ENCODE assay signal across 17 cellular contexts in the genomic region with DNA sequence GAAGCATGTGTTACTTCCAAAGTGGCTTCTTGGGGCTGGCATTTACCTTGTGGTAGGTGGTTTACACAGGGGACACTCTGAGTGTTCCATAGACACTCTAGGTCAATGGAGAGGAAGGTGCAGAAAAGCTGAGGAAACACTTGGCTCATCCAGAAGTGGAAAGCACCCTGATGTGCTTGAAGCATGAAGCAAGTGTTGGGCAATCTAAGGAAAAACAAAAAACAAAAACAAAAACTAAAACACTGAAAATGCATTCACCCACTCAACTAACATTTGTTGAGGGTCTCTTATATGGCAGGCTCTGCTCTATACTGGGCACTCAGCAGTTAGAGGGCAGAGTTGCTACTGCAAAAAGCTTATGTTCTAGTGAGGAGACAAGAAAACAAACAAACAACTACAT. TPM values are rescaled to one million over a fixed set of nuclear protein-coding genes. Genes with fewer than 3 reads are reported as not detected.
A peak's percentile ranks its signal among the peaks of the same experiment; 100 is the strongest.
DNase-seq lines count a peak whose midpoint lies in the region; ATAC-seq, FAIRE-seq and TF ChIP-seq lines count a peak whose summit lies in the region.
"Had no signal": no experiment of that assay in that cellular context is flagged by ENCODE, and none has a peak within 500 bp of the region (broad histone marks: within the 10 kb centered on the region; RNA-seq: fewer than 3 reads in every experiment).

No MANE protein-coding gene starts in this region.

- H3F3A ChIP-seq in MM.1S (ENCODE audit: insufficient read depth, low read length), result peaks cover 12% of the 10 kb centered on the region; the same call in 1 of the 2 replicates

- peaks cover 77% of the 10 kb centered on the region for H3K4me1 ChIP-seq in OCI-LY7 (ENCODE audit: insufficient read depth, low read length, poor library complexity, severe bottlenecking)
- H3K4me1 ChIP-seq in K562 (replicated peaks in 1 of 2; ENCODE audit: control insufficient read depth in 2 of 2, insufficient read depth in 2 of 2, low read length in 2 of 2), result peaks cover 0 to 16% of the 10 kb centered on the region in 2 experiments; a peak in 3 of 5 replicates
- H3K4me1 ChIP-seq in MM.1S (ENCODE audit: low read length), result peaks cover 27% of the 10 kb centered on the region

- no peak for FAIRE-seq in K562 (lab: Jason Lieb, UNC)
- FAIRE-seq: urothelium cell line had no signal

- no peaks in the 10 kb centered on the region for H3K9me2 ChIP-seq in OCI-LY7 (ENCODE audit: insufficient read depth, low read length)
- no peaks in the 10 kb centered on the region for H3K9me2 ChIP-seq in MM.1S (replicated peaks; ENCODE audit: insufficient read depth, low read length)

- H3K4me2 ChIP-seq in OCI-LY7 (ENCODE audit: low read length) (no peak overlapping the region), K562 (ENCODE audit: insufficient read depth, low read length) (no peak overlapping the region), MM.1S (ENCODE audit: low read depth, low read length) (no peak overlapping the region)

- H4K20me1 ChIP-seq in OCI-LY7 (ENCODE audit: insufficient read depth, low read length), result no peaks in the 10 kb centered on the region
- H4K20me1 ChIP-seq in K562 (replicated peaks; ENCODE audit: control insufficient read depth, insufficient read depth, low read length), result no peaks in the 10 kb centered on the region
- H4K20me1 ChIP-seq in MM.1S (ENCODE audit: insufficient read depth, low read length), result no peaks in the 10 kb centered on the region

- H3K9me3 ChIP-seq in OCI-LY7 (ENCODE audit: low read length) (no peaks in the 10 kb centered on the region), K562 (replicated peaks; ENCODE audit: control insufficient read depth, insufficient read depth, low read depth, low read length) (no peaks in the 10 kb centered on the region), MM.1S (replicated peaks; ENCODE audit: insufficient read depth, low read length) (no peaks in the 10 kb centered on the region)
- H3K9me3 ChIP-seq: mucosa of descending colon, right lobe of liver had no signal

- BruUV-seq in OCI-LY7 (replicated peaks; lab: Mats Ljungman, UMichigan) (no TSS peak), K562 (replicated peaks; lab: Mats Ljungman, UMichigan) (no TSS peak)

- H3K27me3 Mint-ChIP-seq in activated naive CD4-positive, alpha-beta T cell treated with anti-CD3 and anti-CD28 coated beads, Interleukin-2, amount 50 U/mL, for 24 hours, result no peaks in the 10 kb centered on the region
- no peaks in the 10 kb centered on the region for H3K27me3 Mint-ChIP-seq in stimulated activated naive CD8-positive, alpha-beta T cell treated with anti-CD3 and anti-CD28 coated beads, Interleukin-15, amount 100 ng/mL, for 72 hours

- in situ Hi-C loops in K562 (cut with MboI), result no loop called here

- H3K4me1 Mint-ChIP-seq in activated naive CD4-positive, alpha-beta T cell treated with anti-CD3 and anti-CD28 coated beads, Interleukin-2, amount 50 U/mL, for 24 hours, result peaks cover 74% of the 10 kb centered on the region
- peaks cover 72% of the 10 kb centered on the region for H3K4me1 Mint-ChIP-seq in stimulated activated naive CD8-positive, alpha-beta T cell treated with anti-CD3 and anti-CD28 coated beads, Interleukin-15, amount 100 ng/mL, for 72 hours

- no peaks in the 10 kb centered on the region for H3K36me3 Mint-ChIP-seq in activated naive CD4-positive, alpha-beta T cell treated with anti-CD3 and anti-CD28 coated beads, Interleukin-2, amount 50 U/mL, for 24 hours

- ATAC-seq in K562, result no peak
- ATAC-seq in stimulated activated naive CD8-positive, alpha-beta T cell treated with anti-CD3 and anti-CD28 coated beads, Interleukin-15, amount 100 ng/mL, for 72 hours, result no peak
- no peak for ATAC-seq in GM19455 (IDR thresholded peaks at IDR 0.05; ENCODE audit: unreplicated experiment)
- ATAC-seq: esophagus mucosa, left lobe of liver, mucosa of descending colon, right lobe of liver had no signal

- H3K27ac ChIP-seq in OCI-LY7 (ENCODE audit: low read depth, low read length, poor library complexity, severe bottlenecking), result no peak overlapping the region
- H3K27ac ChIP-seq in K562 (ENCODE audit: extremely low read depth, low read depth, low read length), result no peak overlapping the region
- H3K27ac ChIP-seq in MM.1S (ENCODE audit: low read length), result no peak overlapping the region
- H3K27ac ChIP-seq: right lobe of liver had no signal

- no peaks in the 10 kb centered on the region for H3K9me3 Mint-ChIP-seq in activated naive CD4-positive, alpha-beta T cell treated with anti-CD3 and anti-CD28 coated beads, Interleukin-2, amount 50 U/mL, for 24 hours
- H3K9me3 Mint-ChIP-seq in stimulated activated naive CD8-positive, alpha-beta T cell treated with anti-CD3 and anti-CD28 coated beads, Interleukin-15, amount 100 ng/mL, for 72 hours, result no peaks in the 10 kb centered on the region

- CTCF ChIA-PET in OCI-LY7 (lab: Charles Lee; ENCODE audit: unreplicated experiment), result interaction anchor here (1.0 to 2.0 kb wide), 2 partner anchors 12 to 23 kb away, joined by 3 to 5 read pairs; no protein-coding TSS in a partner anchor
- CTCF ChIA-PET in K562 (lab: Yijun Ruan, JAX; ENCODE audit: low intra/inter-chr PET ratio), result no interaction called here

- intact Hi-C loops in OCI-LY7 (cut with micrococcal nuclease; ENCODE audit: unreplicated experiment), result no loop called here
- intact Hi-C loops in K562 (cut with micrococcal nuclease), result no loop called here

- no peak for DNase-seq in activated naive CD4-positive, alpha-beta T cell (lab: John Stamatoyannopoulos, UW)
- DNase-seq in OCI-LY7 (ENCODE audit: low spot score), result no peak
- no peak for DNase-seq in K562 (ENCODE audit: extremely low read depth in 1 of 4, low spot score in 3 of 4)
- no peak for DNase-seq in stimulated activated naive CD8-positive, alpha-beta T cell treated with anti-CD3 and anti-CD28 coated beads, Interleukin-15, amount 100 ng/mL, for 72 hours
- no peak for DNase-seq in GF-D8 (lab: John Stamatoyannopoulos, UW)
- no peak for DNase-seq in MM.1S
- DNase-seq: Calu3, HCEC 1CT, mucosa of descending colon, NCI-H187 treated with DMSO at 0.1 percent for 48 hours, NCI-H510A, right lobe of liver had no signal

- TF ChIP-seq CTCF in OCI-LY7 (conservative IDR thresholded peaks at IDR 0.05; ENCODE audit: low read length), result no peak
- TF ChIP-seq CTCF in K562 (IDR thresholded peaks at IDR 0.05 in 2 of 3, conservative IDR thresholded peaks at IDR 0.05 in 1 of 3; ENCODE audit: insufficient read depth in 2 of 3, low read depth in 1 of 3, low read length in 3 of 3), result no peak
- TF ChIP-seq CTCF in MM.1S (IDR thresholded peaks at IDR 0.05; ENCODE audit: low read length), result no peak

- H3K4me3 ChIP-seq in OCI-LY7 (ENCODE audit: low read depth, low read length, poor library complexity, severe bottlenecking) (no peak overlapping the region), K562 (no peak overlapping the region), MM.1S (ENCODE audit: low read length) (no peak overlapping the region)
- H3K4me3 ChIP-seq: mucosa of descending colon, right lobe of liver had no signal

- H3K79me2 ChIP-seq in OCI-LY7 (ENCODE audit: insufficient read depth, low read depth, low read length) (peaks cover 18% of the 10 kb centered on the region), K562 (ENCODE audit: control insufficient read depth, insufficient read depth, low read length) (no peaks in the 10 kb centered on the region), MM.1S (ENCODE audit: low read length) (peaks cover 12% of the 10 kb centered on the region)

- H3K9me1 ChIP-seq in K562 (ENCODE audit: control insufficient read depth, insufficient read depth, low read length), result no peaks in the 10 kb centered on the region

- TF ChIP-seq POLR2A in K562 (conservative IDR thresholded peaks at IDR 0.05), result no peak

- peak overlapping the region; percentile 61 for H3K4me3 Mint-ChIP-seq in activated naive CD4-positive, alpha-beta T cell treated with anti-CD3 and anti-CD28 coated beads, Interleukin-2, amount 50 U/mL, for 24 hours
- peak overlapping the region in 1 of 2 donors; percentile 28 for H3K4me3 Mint-ChIP-seq in stimulated activated naive CD8-positive, alpha-beta T cell treated with anti-CD3 and anti-CD28 coated beads, Interleukin-15, amount 100 ng/mL, for 72 hours

- POLR2A ChIA-PET in OCI-LY7 (lab: Charles Lee) (interaction anchor here (1.0 to 3.6 kb wide), 6 partner anchors 9 to 66 kb away, joined by 4 to 22 read pairs (median 6); no protein-coding TSS in a partner anchor), K562 (lab: Yijun Ruan, JAX) (interaction anchor here (0.8 kb wide), 1 partner anchor 10 kb away, joined by 3 read pairs; no protein-coding TSS in a partner anchor)

- H2AFZ ChIP-seq in OCI-LY7 (ENCODE audit: low read length) (peak overlapping the region; percentile 27; the same call in 1 of the 2 replicates), K562 (ENCODE audit: low read depth, low read length) (peak overlapping the region; percentile 48), MM.1S (ENCODE audit: low read length) (no peak overlapping the region)

- H3K27me3 ChIP-seq in K562 (ENCODE audit: control insufficient read depth in 2 of 2, insufficient read depth in 2 of 2, low read length in 2 of 2), result no peaks in the 10 kb centered on the region
- no peaks in the 10 kb centered on the region for H3K27me3 ChIP-seq in MM.1S (replicated peaks; ENCODE audit: insufficient read depth, low read length)
- H3K27me3 ChIP-seq: right lobe of liver had no signal

- TF ChIP-seq EP300 in K562 (IDR thresholded peaks at IDR 0.05; ENCODE audit: low read length), result no peak

- no peak for TF ChIP-seq RAD21 in K562 (CRISPR knock-in tag; conservative IDR thresholded peaks at IDR 0.05 in 1 of 2, IDR thresholded peaks at IDR 0.05 in 1 of 2)

- H3K27ac Mint-ChIP-seq in activated naive CD4-positive, alpha-beta T cell treated with anti-CD3 and anti-CD28 coated beads, Interleukin-2, amount 50 U/mL, for 24 hours, result peak overlapping the region; percentile 88
- H3K27ac Mint-ChIP-seq in stimulated activated naive CD8-positive, alpha-beta T cell treated with anti-CD3 and anti-CD28 coated beads, Interleukin-15, amount 100 ng/mL, for 72 hours, result peak overlapping the region; percentile 38 to 81

- no peak overlapping the region for H3K9ac ChIP-seq in K562 (ENCODE audit: insufficient read depth in 1 of 2, low read depth in 2 of 2, low read length in 2 of 2)
- no peak overlapping the region for H3K9ac ChIP-seq in MM.1S (ENCODE audit: low read length)

- H3K36me3 ChIP-seq in OCI-LY7 (ENCODE audit: insufficient read depth, low read length), result no peaks in the 10 kb centered on the region
- H3K36me3 ChIP-seq in K562 (ENCODE audit: control insufficient read depth, insufficient read depth, low read length), result no peaks in the 10 kb centered on the region
- H3K36me3 ChIP-seq in MM.1S (replicated peaks; ENCODE audit: insufficient read depth, low read length), result no peaks in the 10 kb centered on the region
- H3K36me3 ChIP-seq: right lobe of liver had no signal

RNA-seq across cellular contexts. Expression of a gene that starts 2.8 kb away (rescaled TPM):
- total RNA-seq in OCI-LY7 (2014; rRNA removed; shearing (Covaris generic)), result 29.3 and 35.6 TPM in 2 replicates
- total RNA-seq in OCI-LY7 (2022), result 19.5 and 26.2 TPM in 2 replicates
- 5.1 and 15.3 TPM in 2 replicates for total RNA-seq in K562 (2011; cell fraction: chromatin; rRNA removed; ENCODE audit: low replicate concordance)
- 2.8 and 5.9 TPM in 2 replicates for total RNA-seq in K562 (2011; cell fraction: nucleolus; rRNA removed)
- 6.0 and 8.9 TPM in 2 replicates for total RNA-seq in K562 (2011; cell fraction: nucleoplasm; rRNA removed)
- total RNA-seq in K562 (2014; rRNA removed), result 1.7 and 2.5 TPM in 2 replicates
- 2.3 and 2.4 TPM in 2 replicates for total RNA-seq in K562 (2014; rRNA removed; fragmentation: Illumina TruSeq; extraction: Trizol)
- total RNA-seq in K562 (2015; rRNA removed; fragmentation: Illumina TruSeq; extraction: Trizol), result 2.3 and 3.0 TPM in 2 replicates
- total RNA-seq in K562 (2021), result 1.4 and 2.2 TPM in 2 replicates
- polyA plus RNA-seq in K562 (2011; rRNA removed), result 1.9 and 2.1 TPM in 2 replicates
- 0.30 and 0.72 TPM in 2 replicates for polyA plus RNA-seq in K562 (2011; cell fraction: cytosol; rRNA removed)
- polyA plus RNA-seq in K562 (2011; cell fraction: nucleus; rRNA removed), result 3.1 and 3.2 TPM in 2 replicates
- 0.83 and 1.8 TPM in 2 replicates for polyA plus RNA-seq in K562 (2012)
- 1.3 TPM in 2 replicates for polyA plus RNA-seq in K562 (2014; fragmentation: Illumina TruSeq; extraction: Trizol)
- polyA plus RNA-seq in K562 (2014; fragmentation: Nextera tagmentation; extraction: Ambion mirVana), result 1 to 10 TPM in 1 of 2 experiments, under 1 TPM in 1; 0.93 to 1.2 TPM
- polyA plus RNA-seq in K562 (2014; rRNA removed), result 0.27 and 4.0 TPM in 2 replicates
- polyA minus RNA-seq in K562 (2011; rRNA and poly(A)+ RNA removed), result 6.5 and 7.6 TPM in 2 replicates
- 0.82 and 1.6 TPM in 2 replicates for polyA minus RNA-seq in K562 (2011; cell fraction: cytosol; rRNA and poly(A)+ RNA removed)
- 7.8 and 12.4 TPM in 2 replicates for polyA minus RNA-seq in K562 (2011; cell fraction: nucleus; rRNA and poly(A)+ RNA removed)
